ENCODE assay signal across 15 cellular contexts in the genomic region with DNA sequence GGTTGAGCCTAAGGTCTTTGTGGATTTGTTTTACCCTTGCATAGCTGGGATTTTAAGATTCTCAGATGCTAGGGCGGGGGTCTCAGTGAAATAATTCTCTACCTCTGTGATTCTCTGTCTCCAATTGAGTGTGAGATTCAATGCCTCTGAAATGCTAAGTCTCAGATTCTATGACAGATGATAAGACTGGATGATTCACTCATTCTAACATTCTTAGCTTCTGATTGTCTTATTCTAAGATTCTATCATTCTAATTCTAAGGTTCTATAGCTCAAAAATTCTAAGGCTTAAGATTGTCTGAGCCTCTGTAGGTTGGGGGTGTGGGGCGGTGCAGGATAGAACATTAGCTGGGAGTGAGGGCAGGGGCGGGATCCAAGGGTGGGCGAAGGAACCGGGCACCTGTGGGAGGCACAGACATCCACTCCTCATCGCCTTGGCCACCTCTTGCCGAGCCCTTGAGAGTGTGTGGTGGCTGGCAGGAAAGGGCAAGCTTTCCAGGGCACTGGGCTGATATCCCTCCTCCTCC. TPM values are rescaled to one million over a fixed set of nuclear protein-coding genes. Genes with fewer than 3 reads are reported as not detected.
DNase-seq lines count a peak whose midpoint lies in the region; ATAC-seq, FAIRE-seq and TF ChIP-seq lines count a peak whose summit lies in the region.
"Had no signal": no experiment of that assay in that cellular context is flagged by ENCODE, and none has a peak within 500 bp of the region (broad histone marks: within the 10 kb centered on the region; RNA-seq: fewer than 3 reads in every experiment).

No MANE protein-coding gene starts in this region.

- TF ChIP-seq CTCF in K562 (IDR thresholded peaks at IDR 0.05 in 2 of 3, conservative IDR thresholded peaks at IDR 0.05 in 1 of 3; ENCODE audit: insufficient read depth in 2 of 3, low read depth in 1 of 3, low read length in 3 of 3) = no peak

- H3K27me3 Mint-ChIP-seq in stimulated activated memory B cell treated with anti-CD40 and anti-IgM and Interleukin-4, amounts not matched to agents 10 μg/mL and 1 μg/mL and 100 μg/mL, for 72 hours = peaks cover 11% of the 10 kb centered on the region
- H3K27me3 Mint-ChIP-seq: CD4-positive, alpha-beta T cell had no signal

- WGBS in K562 (ENCODE audit: insufficient coverage, low coverage, missing lambda C conversion rate) = under 1% methylated on average over 7 of the region's 7 CpGs

- no peak for TF ChIP-seq RAD21 in K562 (CRISPR knock-in tag; conservative IDR thresholded peaks at IDR 0.05 in 1 of 2, IDR thresholded peaks at IDR 0.05 in 1 of 2)

- H3K36me3 ChIP-seq in H7 (replicated peaks; ENCODE audit: control insufficient read depth, insufficient read depth, low read length) (no peaks in the 10 kb centered on the region; the same call in 1 of the 2 replicates), K562 (ENCODE audit: control insufficient read depth, insufficient read depth, low read length) (no peaks in the 10 kb centered on the region)

- POLR2A ChIA-PET in K562 (lab: Yijun Ruan, JAX) = interaction anchor here (0.7 to 2.0 kb wide), 7 partner anchors 9 to 143 kb away, joined by 3 to 7 read pairs (median 3); no protein-coding TSS in a partner anchor

- CTCF ChIA-PET in K562 (lab: Yijun Ruan, JAX; ENCODE audit: low intra/inter-chr PET ratio) = no interaction called here

- TF ChIP-seq EP300 in K562 (IDR thresholded peaks at IDR 0.05; ENCODE audit: low read length) = no peak

- BruUV-seq in K562 (replicated peaks; lab: Mats Ljungman, UMichigan) = no TSS peak

- H3K9me3 ChIP-seq in K562 (replicated peaks; ENCODE audit: control insufficient read depth, insufficient read depth, low read depth, low read length) = no peaks in the 10 kb centered on the region

- no peak overlapping the region for H3K27ac Mint-ChIP-seq in stimulated activated memory B cell treated with anti-CD40 and anti-IgM and Interleukin-4, amounts not matched to agents 10 μg/mL and 1 μg/mL and 100 μg/mL, for 72 hours
- H3K27ac Mint-ChIP-seq: CD4-positive, alpha-beta T cell; HFFc6 had no signal

- peaks cover 24% of the 10 kb centered on the region for H4K20me1 ChIP-seq in K562 (replicated peaks; ENCODE audit: control insufficient read depth, insufficient read depth, low read length)

- no peaks in the 10 kb centered on the region for H3K79me2 ChIP-seq in K562 (ENCODE audit: control insufficient read depth, insufficient read depth, low read length)

- FAIRE-seq in K562 (lab: Jason Lieb, UNC) = peak; percentile 11
- FAIRE-seq: G401.6 had no signal

- no peak for ATAC-seq in K562
- ATAC-seq in stimulated activated memory B cell treated with anti-CD40 and anti-IgM and Interleukin-4, amounts not matched to agents 10 μg/mL and 1 μg/mL and 100 μg/mL, for 72 hours = no peak
- no peak for ATAC-seq in GM18861 (IDR thresholded peaks at IDR 0.05; ENCODE audit: unreplicated experiment)

- no peaks in the 10 kb centered on the region for H3K9me1 ChIP-seq in K562 (ENCODE audit: control insufficient read depth, insufficient read depth, low read length)

- in situ Hi-C loops in K562 (cut with MboI) = no loop called here

- TF ChIP-seq POLR2A in K562 (conservative IDR thresholded peaks at IDR 0.05) = no peak

- H3K9ac ChIP-seq in K562 (ENCODE audit: insufficient read depth in 1 of 2, low read depth in 2 of 2, low read length in 2 of 2) = no peak overlapping the region
- H3K9ac ChIP-seq: KMS-11 had no signal

- DNase-seq in AG08396 (ENCODE audit: low spot score) (peak; percentile 83), H7 (peak; percentile 71), K562 (ENCODE audit: extremely low read depth in 1 of 4, low spot score in 3 of 4) (no peak), kidney tubule cell (ENCODE audit: low spot score) (peak; percentile 17), T-helper 2 cell (no peak)
- DNase-seq: Calu3; CD4-positive, alpha-beta T cell; GOT3; HFFc6; NCI-H146; NCI-H524 had no signal

- H3K4me1 Mint-ChIP-seq in stimulated activated memory B cell treated with anti-CD40 and anti-IgM and Interleukin-4, amounts not matched to agents 10 μg/mL and 1 μg/mL and 100 μg/mL, for 72 hours = peaks cover 15% of the 10 kb centered on the region

- H3K9me3 Mint-ChIP-seq in stimulated activated memory B cell treated with anti-CD40 and anti-IgM and Interleukin-4, amounts not matched to agents 10 μg/mL and 1 μg/mL and 100 μg/mL, for 72 hours = no peaks in the 10 kb centered on the region
- H3K9me3 Mint-ChIP-seq: CD4-positive, alpha-beta T cell; HFFc6 had no signal

- H3K27me3 ChIP-seq in H7 (ENCODE audit: control insufficient read depth, insufficient read depth, low read length) (no peaks in the 10 kb centered on the region), K562 (ENCODE audit: control insufficient read depth in 2 of 2, insufficient read depth in 2 of 2, low read length in 2 of 2) (peaks cover 76 to 94% of the 10 kb centered on the region in 2 experiments)

- H3K36me3 Mint-ChIP-seq in stimulated activated memory B cell treated with anti-CD40 and anti-IgM and Interleukin-4, amounts not matched to agents 10 μg/mL and 1 μg/mL and 100 μg/mL, for 72 hours = no peaks in the 10 kb centered on the region

- no peak overlapping the region for H3K27ac ChIP-seq in K562 (ENCODE audit: extremely low read depth, low read depth, low read length)
- H3K27ac ChIP-seq: KMS-11 had no signal

- H3K4me1 ChIP-seq in K562 (replicated peaks in 1 of 2; ENCODE audit: control insufficient read depth in 2 of 2, insufficient read depth in 2 of 2, low read length in 2 of 2) = peaks cover 0 to 25% of the 10 kb centered on the region in 2 experiments; a peak in 1 of 5 replicates

- H3K4me3 Mint-ChIP-seq in stimulated activated memory B cell treated with anti-CD40 and anti-IgM and Interleukin-4, amounts not matched to agents 10 μg/mL and 1 μg/mL and 100 μg/mL, for 72 hours = no peak overlapping the region
- H3K4me3 Mint-ChIP-seq: CD4-positive, alpha-beta T cell; HFFc6 had no signal

- H3K4me3 ChIP-seq in H7 (ENCODE audit: insufficient read depth, low read depth, low read length) (no peak overlapping the region), K562 (no peak overlapping the region)

- no peak overlapping the region for H2AFZ ChIP-seq in K562 (ENCODE audit: low read depth, low read length)

- intact Hi-C loops in K562 (cut with micrococcal nuclease) = no loop called here

- H3K4me2 ChIP-seq in K562 (ENCODE audit: insufficient read depth, low read length) = no peak overlapping the region
- H3K4me2 ChIP-seq: KMS-11 had no signal

TF ChIP-seq in K562, 482 proteins besides CTCF, POLR2A, EP300 and RAD21:
- TF ChIP-seq KHSRP (IDR thresholded peaks at IDR 0.05) (no peak), FOSL1 (tag; conservative IDR thresholded peaks at IDR 0.05) (peak; percentile 51; the same call in 1 of the 2 replicates), RFX5 (IDR thresholded peaks at IDR 0.05; ENCODE audit: low read depth, low read length) (no peak), KDM1A (IDR thresholded peaks at IDR 0.05) (peak in 1 of 2 experiments; percentile 46; a peak in 1 of 4 replicates), ZNF445 (CRISPR knock-in tag; IDR thresholded peaks at IDR 0.05; ENCODE audit: low read depth) (no peak), TEAD4 (IDR thresholded peaks at IDR 0.05; ENCODE audit: low read length) (no peak), TEAD4 (CRISPR knock-in tag; IDR thresholded peaks at IDR 0.05; ENCODE audit: borderline replicate concordance) (no peak), ZNF778 (CRISPR knock-in tag; IDR thresholded peaks at IDR 0.05) (no peak), SIX5 (IDR thresholded peaks at IDR 0.05; ENCODE audit: borderline replicate concordance in 1 of 2, insufficient read depth in 1 of 2, low read depth in 1 of 2, low read length in 2 of 2) (no peak)

RNA-seq across cellular contexts. Expression of gene ADGRB2, which starts 29.5 kb away (rescaled TPM):
- total RNA-seq in H7 (2014; rRNA removed; shearing (Covaris generic)) = 28.0 and 39.8 TPM in 2 replicates
- 0.42 and 2.8 TPM in 2 replicates for total RNA-seq in K562 (2011; cell fraction: chromatin; rRNA removed; ENCODE audit: low replicate concordance)
- 1.2 and 2.5 TPM in 2 replicates for total RNA-seq in K562 (2011; cell fraction: nucleolus; rRNA removed)
- 0.31 and 0.44 TPM in 2 replicates for total RNA-seq in K562 (2011; cell fraction: nucleoplasm; rRNA removed)
- 0.23 and 0.33 TPM in 2 replicates for total RNA-seq in K562 (2014; rRNA removed)
- 0.04 TPM in 1 of 2 replicates, not detected in the other for total RNA-seq in K562 (2014; rRNA removed; fragmentation: Illumina TruSeq; extraction: Trizol)
- total RNA-seq in K562 (2015; rRNA removed; fragmentation: Illumina TruSeq; extraction: Trizol) = 0.22 and 0.23 TPM in 2 replicates
- total RNA-seq in K562 (2021) = 0.22 and 0.34 TPM in 2 replicates
- polyA plus RNA-seq in K562 (2011; rRNA removed) = 0.14 and 0.38 TPM in 2 replicates
- polyA plus RNA-seq in K562 (2011; cell fraction: cytosol; rRNA removed) = 0.27 and 0.35 TPM in 2 replicates
- 2.0 and 3.4 TPM in 2 replicates for polyA plus RNA-seq in K562 (2011; cell fraction: nucleus; rRNA removed)
- 0.17 and 0.54 TPM in 2 replicates for polyA plus RNA-seq in K562 (2012)
- 0.07 and 0.11 TPM in 2 replicates for polyA plus RNA-seq in K562 (2014; fragmentation: Illumina TruSeq; extraction: Trizol)
- not detected for polyA plus RNA-seq in K562 (2014; fragmentation: Nextera tagmentation; extraction: Ambion mirVana)
- 0.18 and 0.20 TPM in 2 replicates for polyA plus RNA-seq in K562 (2014; rRNA removed)
- polyA minus RNA-seq in K562 (2011; rRNA and poly(A)+ RNA removed) = 0.09 and 0.53 TPM in 2 replicates
- polyA minus RNA-seq in K562 (2011; cell fraction: cytosol; rRNA and poly(A)+ RNA removed) = 1.2 TPM in 1 of 2 replicates, not detected in the other
- polyA minus RNA-seq in K562 (2011; cell fraction: nucleus; rRNA and poly(A)+ RNA removed) = 0.67 and 1.7 TPM in 2 replicates

RNA-seq across cellular contexts. Expression of gene COL16A1, which starts 30.8 kb away (rescaled TPM):
- total RNA-seq in H7 (2014; rRNA removed; shearing (Covaris generic)) = 10.3 and 13.8 TPM in 2 replicates
- total RNA-seq in K562 (2011; cell fraction: chromatin; rRNA removed; ENCODE audit: low replicate concordance) = 0.44 TPM in 1 of 2 replicates, not detected in the other
- 0.13 and 0.17 TPM in 2 replicates for total RNA-seq in K562 (2011; cell fraction: nucleolus; rRNA removed)
- total RNA-seq in K562 (2011; cell fraction: nucleoplasm; rRNA removed) = not detected in 2 replicates
- total RNA-seq in K562 (2014; rRNA removed) (0.04 TPM in 1 of 2 replicates, not detected in the other), K562 (2014; rRNA removed; fragmentation: Illumina TruSeq; extraction: Trizol) (not detected in 2 replicates), K562 (2015; rRNA removed; fragmentation: Illumina TruSeq; extraction: Trizol) (0.08 TPM in 1 of 2 replicates, not detected in the other), K562 (2021) (0.54 and 0.60 TPM in 2 replicates)
- polyA plus RNA-seq in K562 (2011; rRNA removed) (0.11 TPM in 1 of 2 replicates, not detected in the other), K562 (2014; fragmentation: Illumina TruSeq; extraction: Trizol) (not detected in 2 replicates), K562 (2014; fragmentation: Nextera tagmentation; extraction: Ambion mirVana) (not detected), K562 (2014; rRNA removed) (0.11 TPM in 1 of 2 replicates, not detected in the other)
- polyA plus RNA-seq in K562 (2011; cell fraction: cytosol; rRNA removed) = not detected in 2 replicates
- polyA plus RNA-seq in K562 (2011; cell fraction: nucleus; rRNA removed) = 0.31 and 0.36 TPM in 2 replicates
- 0.37 TPM in 1 of 2 replicates, not detected in the other for polyA plus RNA-seq in K562 (2012)
- not detected in 2 replicates for polyA minus RNA-seq in K562 (2011; rRNA and poly(A)+ RNA removed)
- not detected in 2 replicates for polyA minus RNA-seq in K562 (2011; cell fraction: cytosol; rRNA and poly(A)+ RNA removed)
- not detected in 2 replicates for polyA minus RNA-seq in K562 (2011; cell fraction: nucleus; rRNA and poly(A)+ RNA removed)
- total RNA-seq: CD4-positive, alpha-beta T cell had no signal

Comparison
In these comparisons a context has a peak if more than half of its experiments do, and no peak if none do; other contexts are left out.
1. DNase-seq: peak in AG08396 (single experiment), H7 (single experiment) and kidney tubule cell (single experiment); none in K562 (0 of 4) and T-helper 2 cell (0 of 5).